Comparison of ENCODE assay signal across 14 cellular contexts in the genomic region with DNA sequence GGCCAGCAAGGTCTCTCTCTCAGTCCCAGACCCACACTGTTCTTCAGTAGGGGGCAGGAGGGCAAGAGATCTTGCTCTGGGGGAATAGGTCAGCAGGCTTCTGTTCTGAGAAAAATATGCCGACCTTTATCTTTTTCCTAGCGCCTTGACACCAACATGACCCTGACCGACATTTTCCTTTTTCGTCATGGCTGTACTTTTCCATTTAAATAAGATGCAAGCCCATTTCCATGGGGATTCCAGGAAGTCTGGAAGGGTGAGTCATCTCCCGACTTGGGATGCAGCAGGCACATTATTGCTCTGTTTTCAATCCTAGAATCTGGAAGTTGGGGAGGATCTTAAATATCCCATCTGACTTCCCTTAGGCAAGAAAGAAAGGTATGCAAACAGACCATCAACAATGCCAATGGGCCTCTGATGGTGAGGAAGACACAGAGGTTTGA.
A peak's percentile ranks its signal among the peaks of the same experiment; 100 is the strongest.
DNase-seq lines count a peak whose midpoint lies in the region; TF ChIP-seq lines count a peak whose summit lies in the region.
"Had no signal": no experiment of that assay in that cellular context is flagged by ENCODE, and none has a peak within 500 bp of the region (broad histone marks: within the 10 kb centered on the region; RNA-seq: fewer than 3 reads in every experiment).

No MANE protein-coding gene starts in this region.

- H3K9me2 ChIP-seq in GM23248 (ENCODE audit: insufficient read depth), result no peaks in the 10 kb centered on the region

- peak overlapping the region; percentile 35 for H3K4me2 ChIP-seq in GM23248 (ENCODE audit: unreplicated experiment)

- H3K4me1 ChIP-seq in GM23248 (ENCODE audit: insufficient read depth) (peaks cover 50% of the 10 kb centered on the region), SJSA1 (replicated peaks) (peaks cover 51% of the 10 kb centered on the region)
- H3K4me1 ChIP-seq: parathyroid adenoma had no signal

- no peaks in the 10 kb centered on the region for H3K9me3 Mint-ChIP-seq in endothelial cell (ENCODE audit: unreplicated experiment)

- no peak for TF ChIP-seq CTCF in endothelial cell (IDR thresholded peaks at IDR 0.05; ENCODE audit: unreplicated experiment)

- peak overlapping the region; percentile 92 for H3K27ac ChIP-seq in GM23248
- peak overlapping the region; percentile 97 for H3K27ac ChIP-seq in SJSA1
- H3K27ac ChIP-seq: parathyroid adenoma had no signal

- no peaks in the 10 kb centered on the region for H3K36me3 ChIP-seq in GM23248 (ENCODE audit: low read depth)
- no peaks in the 10 kb centered on the region for H3K36me3 ChIP-seq in SJSA1

- H3K27me3 Mint-ChIP-seq in endothelial cell (ENCODE audit: unreplicated experiment), result no peaks in the 10 kb centered on the region
- H3K27me3 Mint-ChIP-seq: stimulated activated naive CD8-positive, alpha-beta T cell treated with anti-CD3 and anti-CD28 coated beads, Interleukin-15, Interleukin-2, amounts not matched to agents 100 ng/mL and 50 ng/mL, for 24 hours had no signal

- H3K4me3 ChIP-seq in GM23248 (no peak overlapping the region), SJSA1 (no peak overlapping the region)
- H3K4me3 ChIP-seq: K562, lung had no signal

- H3K9ac ChIP-seq in GM23248, result peak overlapping the region; percentile 64; the same call in 1 of the 2 replicates
- H3K9ac ChIP-seq: parathyroid adenoma had no signal

- WGBS in GM23248 (ENCODE audit: low coverage in 1 of 2, low lambda C conversion rate in 2 of 2, missing lambda C conversion rate in 2 of 2), 2 experiments, result 39 to 45% methylated on average over 5 of the region's 5 CpGs

- H3K27ac Mint-ChIP-seq in endothelial cell (ENCODE audit: unreplicated experiment), result no peak overlapping the region
- H3K27ac Mint-ChIP-seq: activated CD8-positive, alpha-beta T cell treated with anti-CD3 and anti-CD28 coated beads, Interleukin-2, amount 10 ng/mL, durations not matched to agents 7 days and 5 days; stimulated activated naive CD8-positive, alpha-beta T cell treated with anti-CD3 and anti-CD28 coated beads, Interleukin-15, Interleukin-2, amounts not matched to agents 100 ng/mL and 50 ng/mL, for 24 hours had no signal

- H3K79me2 ChIP-seq in GM23248 (ENCODE audit: insufficient read depth), result no peaks in the 10 kb centered on the region
- H3K79me2 ChIP-seq: parathyroid adenoma had no signal

- H3K9me3 ChIP-seq in GM23248 (ENCODE audit: low read depth) (no peaks in the 10 kb centered on the region), SJSA1 (replicated peaks) (no peaks in the 10 kb centered on the region)

- peaks cover 40% of the 10 kb centered on the region for H3F3A ChIP-seq in GM23248 (ENCODE audit: insufficient read depth)

- no peaks in the 10 kb centered on the region for H4K20me1 ChIP-seq in GM23248 (ENCODE audit: insufficient read depth)

- H3K4me1 Mint-ChIP-seq in endothelial cell (ENCODE audit: unreplicated experiment), result no peaks in the 10 kb centered on the region

- peak; percentile 39 for DNase-seq in GM23248
- DNase-seq in SJSA1 (ENCODE audit: low read depth in 1 of 2, low spot score in 2 of 2), result peak; percentile 76 to 93
- DNase-seq in fibroblast of peridontal ligament (ENCODE audit: extremely low read depth), result peak; percentile 76
- peak; percentile 84 for DNase-seq in renal cortical epithelial cell (ENCODE audit: low read depth)
- no peak for DNase-seq in T-helper 2 cell
- no peak for DNase-seq in NCI-H748 (lab: John Stamatoyannopoulos, UW; ENCODE audit: unreplicated experiment)
- no peak for DNase-seq in endothelial cell (ENCODE audit: low spot score)
- DNase-seq: activated CD8-positive, alpha-beta T cell treated with anti-CD3 and anti-CD28 coated beads, Interleukin-2, amount 10 ng/mL, durations not matched to agents 7 days and 5 days; activated naive CD4-positive, alpha-beta T cell; stimulated activated CD4-positive, alpha-beta T cell treated with anti-CD3 and anti-CD28 coated beads, Interleukin-2, amount 100 ng/mL, for 48 hours had no signal

- no peak overlapping the region for H3K4me3 Mint-ChIP-seq in endothelial cell (ENCODE audit: unreplicated experiment)
- H3K4me3 Mint-ChIP-seq: activated CD8-positive, alpha-beta T cell treated with anti-CD3 and anti-CD28 coated beads, Interleukin-2, amount 10 ng/mL, durations not matched to agents 7 days and 5 days; stimulated activated naive CD8-positive, alpha-beta T cell treated with anti-CD3 and anti-CD28 coated beads, Interleukin-15, Interleukin-2, amounts not matched to agents 100 ng/mL and 50 ng/mL, for 24 hours had no signal

- in situ Hi-C loops in GM23248 (cut with MboI), result no loop called here

- no peaks in the 10 kb centered on the region for H3K36me3 Mint-ChIP-seq in endothelial cell (ENCODE audit: low read depth, unreplicated experiment)

- no peak overlapping the region for H2AFZ ChIP-seq in GM23248
- H2AFZ ChIP-seq: parathyroid adenoma had no signal

- no peaks in the 10 kb centered on the region for H3K27me3 ChIP-seq in GM23248 (replicated peaks; ENCODE audit: insufficient read depth)
- no peaks in the 10 kb centered on the region for H3K27me3 ChIP-seq in SJSA1 (replicated peaks)

Comparison
In these comparisons a context has a peak if more than half of its experiments do, and no peak if none do; other contexts are left out.
1. DNase-seq: peak in GM23248 (single experiment), SJSA1 (2 of 2), fibroblast of peridontal ligament (single experiment) and renal cortical epithelial cell (single experiment); none in T-helper 2 cell (0 of 5), NCI-H748 (single experiment) and endothelial cell (single experiment).